8 cellular contexts compared by ENCODE assay signal in the genomic region with DNA sequence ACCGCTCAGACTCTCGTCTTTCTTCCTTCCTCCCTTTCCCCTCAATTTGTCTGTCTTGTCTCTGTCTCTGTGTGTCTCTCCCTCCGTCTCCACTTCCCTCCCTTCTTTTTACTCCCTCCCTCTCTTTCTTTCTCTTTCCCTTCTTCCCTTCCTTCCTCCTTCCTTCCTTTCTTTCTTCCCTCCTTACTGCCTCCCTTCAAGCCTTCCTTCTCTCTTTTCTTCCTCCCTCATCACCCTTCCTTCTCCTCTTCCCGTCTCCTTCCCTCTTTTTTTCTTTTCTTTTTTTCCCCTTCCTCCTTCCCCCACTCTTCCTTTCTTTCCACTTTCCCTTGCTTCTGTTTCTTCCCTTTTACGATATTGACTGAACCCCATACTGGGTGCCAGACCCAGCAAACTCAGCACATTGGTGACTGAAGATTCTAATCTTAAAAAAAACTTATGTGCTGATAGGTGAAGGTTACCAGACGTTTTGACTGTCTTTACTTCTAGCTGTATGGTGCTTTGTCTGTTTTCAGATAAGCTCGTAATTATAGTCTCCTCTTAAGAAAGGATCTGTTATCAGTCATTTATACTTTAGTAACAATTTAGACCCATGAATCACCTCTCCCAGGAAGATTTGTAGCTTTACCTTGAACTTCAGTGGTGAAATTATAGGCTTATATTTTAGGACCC. TPM values are rescaled to one million over a fixed set of nuclear protein-coding genes. Genes with fewer than 3 reads are reported as not detected.
A peak's percentile ranks its signal among the peaks of the same experiment; 100 is the strongest.
DNase-seq lines count a peak whose midpoint lies in the region; ATAC-seq and TF ChIP-seq lines count a peak whose summit lies in the region.

No MANE protein-coding gene starts in this region.

- no peak for ATAC-seq in GM19328 (IDR thresholded peaks at IDR 0.05; ENCODE audit: unreplicated experiment)

- H3K79me2 ChIP-seq in Loucy (ENCODE audit: insufficient read depth, low read length), result peaks cover 43% of the 10 kb centered on the region

- no peak for TF ChIP-seq CTCF in Loucy (conservative IDR thresholded peaks at IDR 0.05; ENCODE audit: low read length)
- TF ChIP-seq CTCF in ovary (IDR thresholded peaks at IDR 0.05), result no peak

- no peaks in the 10 kb centered on the region for H3K9me2 ChIP-seq in Loucy (replicated peaks; ENCODE audit: low read depth, low read length)

- WGBS in ovary, 3 donors, result 3 to 7% (median 4%) methylated on average over 7 of the region's 7 CpGs

- H3K4me3 ChIP-seq in Loucy (ENCODE audit: low read length, poor library complexity, severe bottlenecking) (peak overlapping the region; percentile 77), ovary (peak overlapping the region; percentile 77)

- peaks cover 18% of the 10 kb centered on the region for H3K36me3 Mint-ChIP-seq in dendritic cell treated with granulocyte-macrophage colony-stimulating factor and Interleukin-4, amounts not matched to agents 40 ng/mL and 50 ng/mL, for 4 days (ENCODE audit: low read depth)

- no peaks in the 10 kb centered on the region for H3K27me3 ChIP-seq in Loucy (ENCODE audit: insufficient read depth, low read length, poor library complexity, severe bottlenecking)
- no peaks in the 10 kb centered on the region for H3K27me3 ChIP-seq in ovary

- peaks cover 6% of the 10 kb centered on the region; the same call in 1 of the 2 replicates for H3K36me3 ChIP-seq in ES-I3 (ENCODE audit: insufficient read depth, low read length)
- peaks cover 3% of the 10 kb centered on the region; the same call in 1 of the 2 replicates for H3K36me3 ChIP-seq in Loucy (ENCODE audit: insufficient read depth, low read length)
- no peaks in the 10 kb centered on the region for H3K36me3 ChIP-seq in ovary

- H3K9ac ChIP-seq in ES-I3 (ENCODE audit: low read depth, low read length) (peak overlapping the region; percentile 48; the same call in 1 of the 2 replicates), Loucy (ENCODE audit: low read depth, low read length, poor library complexity, severe bottlenecking) (peak overlapping the region; percentile 66)

- no peaks in the 10 kb centered on the region for H3F3A ChIP-seq in Loucy (ENCODE audit: low read depth)

- DNase-seq in ovary (no peak), kidney tubule cell (ENCODE audit: low spot score) (no peak), NCI-H1694 treated with DMSO at 0.1 percent for 48 hours (lab: John Stamatoyannopoulos, UW) (no peak)
- DNase-seq in central memory CD4-positive, alpha-beta T cell, result no peak

- H3K4me1 Mint-ChIP-seq in dendritic cell treated with granulocyte-macrophage colony-stimulating factor and Interleukin-4, amounts not matched to agents 40 ng/mL and 50 ng/mL, for 4 days (ENCODE audit: low read depth), result peaks cover 33% of the 10 kb centered on the region

- H3K27ac Mint-ChIP-seq in dendritic cell treated with granulocyte-macrophage colony-stimulating factor and Interleukin-4, amounts not matched to agents 40 ng/mL and 50 ng/mL, for 4 days, result peak overlapping the region; percentile 84

- H3K4me1 ChIP-seq in ES-I3 (ENCODE audit: insufficient read depth, low read length) (no peaks in the 10 kb centered on the region; the same call in 1 of the 2 replicates), Loucy (ENCODE audit: insufficient read depth, low read length, poor library complexity, severe bottlenecking) (peaks cover 35% of the 10 kb centered on the region), ovary (ENCODE audit: insufficient read depth) (peaks cover 2% of the 10 kb centered on the region)

- H3K4me3 Mint-ChIP-seq in dendritic cell treated with granulocyte-macrophage colony-stimulating factor and Interleukin-4, amounts not matched to agents 40 ng/mL and 50 ng/mL, for 4 days, result peak overlapping the region; percentile 79

- no peak for TF ChIP-seq POLR2A in ovary (IDR thresholded peaks at IDR 0.05)

- no peak for TF ChIP-seq EP300 in ovary (IDR thresholded peaks at IDR 0.05)

- H3K27ac ChIP-seq in ovary, result peak overlapping the region in 1 of 2 donors; percentile 39

- peaks cover 41% of the 10 kb centered on the region for H4K20me1 ChIP-seq in Loucy (ENCODE audit: insufficient read depth, low read length, poor library complexity, severe bottlenecking)

- intact Hi-C loops in dendritic cell treated with granulocyte-macrophage colony-stimulating factor and Interleukin-4, amounts not matched to agents 40 ng/mL and 50 ng/mL, for 4 days (cut with micrococcal nuclease), result loop anchor here (10.0 kb wide), 4 partner anchors 214 to 436 kb away; partner anchors contain the start of genes CYLD and TENT4B
- intact Hi-C loops in ovary (cut with DNase I), result loop anchor here in 2 of 4 donors (10.0 kb wide), 3 partner anchors 154 to 344 kb away; partner anchors contain the start of gene CNEP1R1 (in 1 of the 2)

- peaks cover 9% of the 10 kb centered on the region for H3K27me3 Mint-ChIP-seq in dendritic cell treated with granulocyte-macrophage colony-stimulating factor and Interleukin-4, amounts not matched to agents 40 ng/mL and 50 ng/mL, for 4 days

- H3K9me3 Mint-ChIP-seq in dendritic cell treated with granulocyte-macrophage colony-stimulating factor and Interleukin-4, amounts not matched to agents 40 ng/mL and 50 ng/mL, for 4 days, result no peaks in the 10 kb centered on the region

- H3K9me3 ChIP-seq in ES-I3 (ENCODE audit: control insufficient read depth, insufficient read depth, low read length) (no peaks in the 10 kb centered on the region), Loucy (ENCODE audit: insufficient read depth, low read depth, low read length) (no peaks in the 10 kb centered on the region), ovary (no peaks in the 10 kb centered on the region)

- peak overlapping the region; percentile 95 for H3K4me2 ChIP-seq in Loucy (ENCODE audit: low read depth, low read length, poor library complexity, severe bottlenecking)

- peak overlapping the region; percentile 100 for H2AFZ ChIP-seq in Loucy (ENCODE audit: low read length)

RNA-seq across cellular contexts. Expression of gene BRD7, which starts 0.5 kb away (rescaled TPM):
- total RNA-seq in ovary, result 10 to 100 TPM; 30.0 to 58.7 (median 53.5) TPM
- 10 to 100 TPM; 33.9 to 75.1 TPM for polyA plus RNA-seq in ovary
